10 cellular contexts compared by ENCODE assay signal in the genomic region with DNA sequence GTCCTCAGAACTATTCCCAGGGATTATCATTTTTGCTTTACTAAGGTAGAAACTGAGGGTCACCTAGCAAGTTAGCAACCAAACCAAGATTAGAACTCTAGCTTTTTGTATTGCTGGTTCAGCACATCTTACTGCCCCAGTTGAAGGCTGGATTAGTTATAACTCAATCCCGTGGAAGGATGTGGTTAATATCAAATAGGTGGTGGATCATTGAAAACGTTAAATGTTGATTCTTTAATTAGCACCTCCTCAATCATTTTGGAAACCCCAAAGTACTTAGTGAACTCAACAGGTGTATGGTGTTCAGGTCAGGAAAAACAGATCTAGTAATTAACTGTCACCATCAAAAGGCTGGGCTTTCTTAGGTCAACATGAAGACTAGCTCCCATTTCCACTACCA.
DNase-seq lines count a peak whose midpoint lies in the region; TF ChIP-seq lines count a peak whose summit lies in the region.
"Had no signal": no experiment of that assay in that cellular context is flagged by ENCODE, and none has a peak within 500 bp of the region (broad histone marks: within the 10 kb centered on the region; RNA-seq: fewer than 3 reads in every experiment).

No MANE protein-coding gene starts in this region.

- H3K27me3 ChIP-seq in Caco-2 (replicated peaks; ENCODE audit: control insufficient read depth, insufficient read depth, low read length) (no peaks in the 10 kb centered on the region), dorsolateral prefrontal cortex (no peaks in the 10 kb centered on the region)

- H3K4me1 Mint-ChIP-seq in Caco-2 (ENCODE audit: low read depth, unreplicated experiment), result peaks cover 80% of the 10 kb centered on the region

- DNase-seq in Caco-2 (no peak), NCI-H146 treated with DMSO at 0.1 percent for 48 hours (lab: John Stamatoyannopoulos, UW; ENCODE audit: unreplicated experiment) (peak; percentile 68), dorsolateral prefrontal cortex (no peak), GOT3 (lab: John Stamatoyannopoulos, UW) (no peak), kidney glomerular epithelial cell (lab: John Stamatoyannopoulos, UW) (no peak)
- no peak for DNase-seq in stimulated activated CD4-positive, alpha-beta T cell treated with anti-CD3 and anti-CD28 coated beads, Interleukin-1b, Interleukin-23, amount 100 ng/mL, for 48 hours
- DNase-seq: caudate nucleus, GDM1, nephron progenitor cell had no signal

- H3K36me3 ChIP-seq in Caco-2 (ENCODE audit: control insufficient read depth, insufficient read depth, low read length), result peaks cover 23% of the 10 kb centered on the region

- no TSS peak for BruUV-seq in Caco-2 (replicated peaks; lab: Mats Ljungman, UMichigan)

- POLR2A ChIA-PET in Caco-2 (lab: Charles Lee), result interaction anchor here (0.6 kb wide), 1 partner anchor 40 kb away, joined by 3 read pairs; no protein-coding TSS in a partner anchor

- H3K9me3 Mint-ChIP-seq in Caco-2 (ENCODE audit: unreplicated experiment), result no peaks in the 10 kb centered on the region

- intact Hi-C loops in Caco-2 (cut with micrococcal nuclease; ENCODE audit: unreplicated experiment) (no loop called here), dorsolateral prefrontal cortex (cut with DNase I) (loop anchor here in 1 of 2 donors (5.0 to 10.0 kb wide), 2 partner anchors 38 to 321 kb away; a partner anchor contains a TSS)

- H3K4me3 Mint-ChIP-seq in Caco-2 (ENCODE audit: unreplicated experiment), result peak overlapping the region; percentile 93
- H3K4me3 Mint-ChIP-seq: nephron progenitor cell had no signal

- peaks cover 63% of the 10 kb centered on the region for H3K4me1 ChIP-seq in Caco-2

- H3K4me3 ChIP-seq in Caco-2 (ENCODE audit: low read depth, low read length) (no peak overlapping the region), dorsolateral prefrontal cortex (peak overlapping the region in 27 of 59 donors; percentile 0 to 88 (median 31)), skin epidermis (peak overlapping the region in 1 of 7 experiments; percentile 3)

- no peak overlapping the region for H3K27ac Mint-ChIP-seq in Caco-2 (ENCODE audit: unreplicated experiment)
- H3K27ac Mint-ChIP-seq: nephron progenitor cell had no signal

- TF ChIP-seq CTCF in Caco-2 (IDR thresholded peaks at IDR 0.05; ENCODE audit: insufficient read depth in 1 of 2, low read depth in 1 of 2, low read length in 1 of 2, severe bottlenecking in 1 of 2, unreplicated experiment in 1 of 2) (no peak), dorsolateral prefrontal cortex (IDR thresholded peaks at IDR 0.05 in 54 of 56, conservative IDR thresholded peaks at IDR 0.05 in 2 of 56; ENCODE audit: low read depth in 1 of 56, partially characterized antibody in 56 of 56) (no peak)

- H3K27me3 Mint-ChIP-seq in Caco-2 (ENCODE audit: insufficient read depth, unreplicated experiment), result no peaks in the 10 kb centered on the region

- no peaks in the 10 kb centered on the region for H3K9me3 ChIP-seq in Caco-2

- H3K27ac ChIP-seq in dorsolateral prefrontal cortex (peak overlapping the region in 41 of 59 donors; percentile 7 to 99 (median 56)), skin epidermis (peak overlapping the region in 15 of 21 experiments; percentile 44 to 97 (median 76))

- CTCF ChIA-PET in Caco-2 (lab: Charles Lee), result no interaction called here

- H3K36me3 Mint-ChIP-seq in Caco-2 (ENCODE audit: insufficient read depth, unreplicated experiment), result peaks cover 100% of the 10 kb centered on the region
